8 cellular contexts compared by ENCODE assay signal in genomic region chr7:113118074-113118959, GRCh38. TPM values are rescaled to one million over a fixed set of nuclear protein-coding genes. Genes with fewer than 3 reads are reported as not detected.
A peak's percentile ranks its signal among the peaks of the same experiment; 100 is the strongest.
DNase-seq lines count a peak whose midpoint lies in the region; ATAC-seq and TF ChIP-seq lines count a peak whose summit lies in the region.

Gene SMIM30, minus strand, starts transcription at chr7:113118554. Its CDS starts 976 bp downstream, at chr7:113117578.

- peak within 1 kb of the TSS; percentile 56 to 75 for H3K27ac ChIP-seq in ascending aorta

- H3K36me3 ChIP-seq in ascending aorta, result no peaks in the 10 kb centered on the region

- peak within 1 kb of the TSS; percentile 97 for H3K27ac Mint-ChIP-seq in T-helper 2 cell treated with Interferon-gamma antibody and Interleukin-4, amounts not matched to agents 5 μg/mL and 100 μg/mL, for 36 hours

- H3K4me3 ChIP-seq in ascending aorta, result peak within 1 kb of the TSS; percentile 77 to 79

- H3K4me1 Mint-ChIP-seq in T-helper 2 cell treated with Interferon-gamma antibody and Interleukin-4, amounts not matched to agents 5 μg/mL and 100 μg/mL, for 36 hours (ENCODE audit: low read depth), result peaks cover 37% of the 10 kb centered on the region

- ATAC-seq in GM18499 (IDR thresholded peaks at IDR 0.05; ENCODE audit: insufficient read depth, unreplicated experiment), result peak; percentile 96
- ATAC-seq in HG02943 (IDR thresholded peaks at IDR 0.05; ENCODE audit: low read depth, unreplicated experiment), result peak; percentile 97

- H3K4me1 ChIP-seq in ascending aorta, result peaks cover 0 to 3% of the 10 kb centered on the region in 2 donors

- H3K9me3 Mint-ChIP-seq in T-helper 2 cell treated with Interferon-gamma antibody and Interleukin-4, amounts not matched to agents 5 μg/mL and 100 μg/mL, for 36 hours, result no peaks in the 10 kb centered on the region

- DNase-seq in NCI-H1930 (lab: John Stamatoyannopoulos, UW), result peak; percentile 88 to 91
- DNase-seq in T-helper 2 cell treated with Interferon-gamma antibody and Interleukin-4, amounts not matched to agents 5 μg/mL and 100 μg/mL, for 36 hours (ENCODE audit: low spot score), result peak; percentile 85
- peak; percentile 73 to 97 for DNase-seq in ascending aorta (ENCODE audit: low spot score in 2 of 2)
- DNase-seq in hepatic stellate cell (ENCODE audit: low spot score), result peak; percentile 68
- peak; percentile 78 for DNase-seq in renal cortical epithelial cell (ENCODE audit: low read depth)
- no peak for DNase-seq in cortex of kidney (lab: John Stamatoyannopoulos, UW)

- TF ChIP-seq CTCF in ascending aorta (IDR thresholded peaks at IDR 0.05), result no peak

- no peaks in the 10 kb centered on the region for H3K27me3 Mint-ChIP-seq in T-helper 2 cell treated with Interferon-gamma antibody and Interleukin-4, amounts not matched to agents 5 μg/mL and 100 μg/mL, for 36 hours (ENCODE audit: low read depth)

- intact Hi-C loops in ascending aorta (cut with DNase I), result loop anchor here (1.0 to 10.0 kb wide), 3 partner anchors 32 to 328 kb away; partner anchors contain the start of genes GPR85 and TMEM168

- H3K9me3 ChIP-seq in ascending aorta, result no peaks in the 10 kb centered on the region

- H3K36me3 Mint-ChIP-seq in T-helper 2 cell treated with Interferon-gamma antibody and Interleukin-4, amounts not matched to agents 5 μg/mL and 100 μg/mL, for 36 hours (ENCODE audit: low read depth), result peaks cover 11% of the 10 kb centered on the region

- H3K4me3 Mint-ChIP-seq in T-helper 2 cell treated with Interferon-gamma antibody and Interleukin-4, amounts not matched to agents 5 μg/mL and 100 μg/mL, for 36 hours, result peak within 1 kb of the TSS; percentile 95

- no peaks in the 10 kb centered on the region for H3K27me3 ChIP-seq in ascending aorta

RNA-seq across cellular contexts. Expression of gene SMIM30, which starts in this region (rescaled TPM):
- total RNA-seq in ascending aorta, result 35.2 TPM
- total RNA-seq in renal cortical epithelial cell, result 60.9 and 107 TPM in 2 replicates
